Comparison of ENCODE assay signal across 2 cellular contexts in the genomic region with DNA sequence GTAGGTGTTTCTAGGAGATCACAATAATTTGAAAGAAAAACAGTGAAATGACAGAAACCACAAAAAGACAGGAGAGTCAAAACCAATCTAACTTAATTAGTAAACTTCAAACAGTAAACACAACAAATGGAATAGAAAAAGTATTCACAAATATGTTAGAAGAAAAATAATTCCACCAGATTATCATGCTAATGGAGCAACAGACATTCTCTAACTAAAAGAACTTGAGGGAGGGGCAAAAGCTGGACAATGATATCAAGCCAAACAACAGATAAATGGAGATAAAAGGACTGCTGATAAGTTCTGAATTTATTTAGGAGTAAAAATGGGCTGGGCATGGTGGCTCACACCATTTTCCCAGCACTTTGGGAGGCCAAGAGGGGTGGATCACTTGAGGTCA.
A peak's percentile ranks its signal among the peaks of the same experiment; 100 is the strongest.
TF ChIP-seq lines count a peak whose summit lies in the region.

No MANE protein-coding gene starts in this region.

TF ChIP-seq in A549, 52 proteins besides CTCF, POLR2A, EP300 and RAD21:
- TF ChIP-seq, protein P1, sequence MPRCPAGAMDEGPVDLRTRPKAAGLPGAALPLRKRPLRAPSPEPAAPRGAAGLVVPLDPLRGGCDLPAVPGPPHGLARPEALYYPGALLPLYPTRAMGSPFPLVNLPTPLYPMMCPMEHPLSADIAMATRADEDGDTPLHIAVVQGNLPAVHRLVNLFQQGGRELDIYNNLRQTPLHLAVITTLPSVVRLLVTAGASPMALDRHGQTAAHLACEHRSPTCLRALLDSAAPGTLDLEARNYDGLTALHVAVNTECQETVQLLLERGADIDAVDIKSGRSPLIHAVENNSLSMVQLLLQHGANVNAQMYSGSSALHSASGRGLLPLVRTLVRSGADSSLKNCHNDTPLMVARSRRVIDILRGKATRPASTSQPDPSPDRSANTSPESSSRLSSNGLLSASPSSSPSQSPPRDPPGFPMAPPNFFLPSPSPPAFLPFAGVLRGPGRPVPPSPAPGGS (IDR thresholded peaks at IDR 0.05), result no peak
- TF ChIP-seq, protein P2, sequence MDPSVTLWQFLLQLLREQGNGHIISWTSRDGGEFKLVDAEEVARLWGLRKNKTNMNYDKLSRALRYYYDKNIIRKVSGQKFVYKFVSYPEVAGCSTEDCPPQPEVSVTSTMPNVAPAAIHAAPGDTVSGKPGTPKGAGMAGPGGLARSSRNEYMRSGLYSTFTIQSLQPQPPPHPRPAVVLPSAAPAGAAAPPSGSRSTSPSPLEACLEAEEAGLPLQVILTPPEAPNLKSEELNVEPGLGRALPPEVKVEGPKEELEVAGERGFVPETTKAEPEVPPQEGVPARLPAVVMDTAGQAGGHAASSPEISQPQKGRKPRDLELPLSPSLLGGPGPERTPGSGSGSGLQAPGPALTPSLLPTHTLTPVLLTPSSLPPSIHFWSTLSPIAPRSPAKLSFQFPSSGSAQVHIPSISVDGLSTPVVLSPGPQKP (IDR thresholded peaks at IDR 0.05; ENCODE audit: low read depth, low read length), result no peak
- no peak for TF ChIP-seq SREBF2 (IDR thresholded peaks at IDR 0.05)
- TF ChIP-seq, protein P3, sequence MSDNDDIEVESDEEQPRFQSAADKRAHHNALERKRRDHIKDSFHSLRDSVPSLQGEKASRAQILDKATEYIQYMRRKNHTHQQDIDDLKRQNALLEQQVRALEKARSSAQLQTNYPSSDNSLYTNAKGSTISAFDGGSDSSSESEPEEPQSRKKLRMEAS (IDR thresholded peaks at IDR 0.05), result no peak
- no peak for TF ChIP-seq ATOH8 (CRISPR knock-in tag; IDR thresholded peaks at IDR 0.05; ENCODE audit: low read depth)
- TF ChIP-seq RNF2 (IDR thresholded peaks at IDR 0.05; ENCODE audit: borderline replicate concordance, low read depth), result no peak
- TF ChIP-seq USF2 (IDR thresholded peaks at IDR 0.05), result no peak
- no peak for TF ChIP-seq RARB (CRISPR knock-in tag; IDR thresholded peaks at IDR 0.05)
- no peak for TF ChIP-seq MAZ (IDR thresholded peaks at IDR 0.05; ENCODE audit: borderline replicate concordance, low read depth, low read length)
TF ChIP-seq in A549: peak in this region for 0.

TF ChIP-seq in K562, 482 proteins besides CTCF, POLR2A, EP300 and RAD21:
- no peak for TF ChIP-seq ATF1 (CRISPR knock-in tag; IDR thresholded peaks at IDR 0.05)
- TF ChIP-seq ATF1 (tag; IDR thresholded peaks at IDR 0.05), result no peak
- TF ChIP-seq HLTF (IDR thresholded peaks at IDR 0.05), result no peak
- TF ChIP-seq ZNF583 (CRISPR knock-in tag; IDR thresholded peaks at IDR 0.05), result peak; percentile 92
- no peak for TF ChIP-seq NFYB (IDR thresholded peaks at IDR 0.05; ENCODE audit: extremely low read depth, insufficient read length)
